Comparison of ENCODE assay signal across 24 cellular contexts in the genomic region with DNA sequence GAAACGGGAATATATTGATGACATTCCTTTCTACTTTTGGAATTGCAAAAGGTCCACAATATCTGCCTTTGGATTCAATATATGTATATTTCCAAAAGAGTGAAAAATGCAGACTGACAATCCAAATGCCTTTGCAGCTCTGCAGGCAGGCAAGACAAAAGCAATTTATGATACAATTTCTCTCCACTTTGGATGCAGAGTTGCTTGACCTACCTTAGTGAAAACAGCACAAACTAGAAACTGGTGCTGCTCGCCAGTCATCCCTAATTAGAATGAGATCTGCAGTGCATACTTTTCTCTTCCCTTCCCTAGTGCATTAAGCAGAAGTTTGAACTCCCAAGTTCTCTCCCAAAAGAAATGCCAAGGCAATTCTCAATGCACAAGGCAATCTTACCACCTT. TPM values are rescaled to one million over a fixed set of nuclear protein-coding genes. Genes with fewer than 3 reads are reported as not detected.
DNase-seq lines count a peak whose midpoint lies in the region; ATAC-seq and TF ChIP-seq lines count a peak whose summit lies in the region.
"Had no signal": no experiment of that assay in that cellular context is flagged by ENCODE, and none has a peak within 500 bp of the region (broad histone marks: within the 10 kb centered on the region; RNA-seq: fewer than 3 reads in every experiment).

No MANE protein-coding gene starts in this region.

- peaks cover 32% of the 10 kb centered on the region for H3K36me3 Mint-ChIP-seq in activated CD8-positive, alpha-beta memory T cell treated with anti-CD3 and anti-CD28 coated beads, Interleukin-2, amount 10 ng/mL, durations not matched to agents 7 days and 5 days
- H3K36me3 Mint-ChIP-seq in GM23338 (ENCODE audit: low read depth), result peaks cover 7% of the 10 kb centered on the region

- peaks cover 10% of the 10 kb centered on the region; the same call in 1 of the 2 replicates for H4K20me1 ChIP-seq in GM23338 (replicated peaks; ENCODE audit: insufficient read depth)

- no peaks in the 10 kb centered on the region for H3K9me3 Mint-ChIP-seq in activated CD8-positive, alpha-beta memory T cell treated with anti-CD3 and anti-CD28 coated beads, Interleukin-2, amount 10 ng/mL, durations not matched to agents 7 days and 5 days (ENCODE audit: low read depth)
- H3K9me3 Mint-ChIP-seq in GM23338, result no peaks in the 10 kb centered on the region
- H3K9me3 Mint-ChIP-seq: H9 had no signal

- no peak overlapping the region for H2AFZ ChIP-seq in GM23338

- no peaks in the 10 kb centered on the region for H3K27me3 Mint-ChIP-seq in activated CD8-positive, alpha-beta memory T cell treated with anti-CD3 and anti-CD28 coated beads, Interleukin-2, amount 10 ng/mL, durations not matched to agents 7 days and 5 days
- no peaks in the 10 kb centered on the region for H3K27me3 Mint-ChIP-seq in GM23338 (ENCODE audit: insufficient read depth, low read depth, poor library complexity)

- H3F3A ChIP-seq in GM23338 (replicated peaks; ENCODE audit: low read depth), result 0 out of 2 replicates have a peak, but pooled peaks cover 3% of the 10 kb centered on the region

- CTCF ChIA-PET in activated CD8-positive, alpha-beta memory T cell treated with anti-CD3 and anti-CD28 coated beads, Interleukin-2, amount 10 ng/mL, durations not matched to agents 7 days and 5 days (lab: Charles Lee), result interaction anchor here (1.2 to 1.8 kb wide), 2 partner anchors 20 to 25 kb away, joined by 4 read pairs; no protein-coding TSS in a partner anchor

- peak overlapping the region; percentile 38 for H3K27ac Mint-ChIP-seq in activated CD8-positive, alpha-beta memory T cell treated with anti-CD3 and anti-CD28 coated beads, Interleukin-2, amount 10 ng/mL, durations not matched to agents 7 days and 5 days
- H3K27ac Mint-ChIP-seq in GM23338, result no peak overlapping the region

- H3K4me2 ChIP-seq in GM23338, result no peak overlapping the region
- H3K4me2 ChIP-seq: BLaER1 had no signal

- H3K4me1 ChIP-seq in GM23338 (ENCODE audit: insufficient read depth), result no peaks in the 10 kb centered on the region

- no peak overlapping the region for H3K4me3 ChIP-seq in GM23338
- H3K4me3 ChIP-seq: BLaER1, coronary artery, upper lobe of right lung had no signal

- no peak for TF ChIP-seq CTCF in GM23338 (conservative IDR thresholded peaks at IDR 0.05; ENCODE audit: low read depth in 2 of 2)

- H3K9me2 ChIP-seq in GM23338 (ENCODE audit: insufficient read depth), result no peaks in the 10 kb centered on the region

- H3K27ac ChIP-seq in GM23338 (ENCODE audit: low read depth), result peak overlapping the region; percentile 14; the same call in 1 of the 2 replicates
- H3K27ac ChIP-seq: BLaER1, coronary artery, upper lobe of right lung had no signal

- DNase-seq in activated CD8-positive, alpha-beta memory T cell treated with anti-CD3 and anti-CD28 coated beads, Interleukin-2, amount 10 ng/mL, durations not matched to agents 7 days and 5 days, result no peak
- DNase-seq in activated CD8-positive, alpha-beta memory T cell treated with anti-CD3 and anti-CD28 coated beads for 24 hours, result no peak
- no peak for DNase-seq in GM23338 (ENCODE audit: low spot score)
- peak; percentile 57 for DNase-seq in cerebellar cortex (ENCODE audit: low spot score)
- DNase-seq in retina, result peak; percentile 5
- no peak for DNase-seq in NCI-H1105 treated with DMSO at 0.1 percent for 48 hours (lab: John Stamatoyannopoulos, UW)
- no peak for DNase-seq in DMS53 (lab: John Stamatoyannopoulos, UW)
- DNase-seq: ACHN; H9; Kasumi-1; kidney glomerular epithelial cell; mammary epithelial cell; MV-4-11; NCI-H1694 treated with DMSO at 0.1 percent for 48 hours; NCI-H2171; NCI-H510A treated with DMSO at 0.1 percent for 48 hours; NK-92 treated with Interleukin-12 subunit alpha and Interleukin-12 subunit beta, amount 100 ng/mL, for 24 hours; occipital lobe; SHP77 treated with DMSO at 0.1 percent for 48 hours; upper lobe of right lung had no signal

- no peaks in the 10 kb centered on the region for H3K79me2 ChIP-seq in GM23338 (replicated peaks; ENCODE audit: insufficient read depth)

- no peaks in the 10 kb centered on the region for H3K27me3 ChIP-seq in GM23338 (ENCODE audit: insufficient read depth)
- H3K27me3 ChIP-seq: BLaER1, upper lobe of right lung had no signal

- ATAC-seq in activated CD8-positive, alpha-beta memory T cell treated with anti-CD3 and anti-CD28 coated beads, Interleukin-2, amount 10 ng/mL, durations not matched to agents 7 days and 5 days, result no peak
- ATAC-seq in GM23338 (no peak), HG03196 (IDR thresholded peaks at IDR 0.05; ENCODE audit: unreplicated experiment) (no peak)
- ATAC-seq: Panc1, upper lobe of right lung had no signal

- H3K4me1 Mint-ChIP-seq in activated CD8-positive, alpha-beta memory T cell treated with anti-CD3 and anti-CD28 coated beads, Interleukin-2, amount 10 ng/mL, durations not matched to agents 7 days and 5 days, result peaks cover 39% of the 10 kb centered on the region
- H3K4me1 Mint-ChIP-seq in GM23338, result no peaks in the 10 kb centered on the region
- H3K4me1 Mint-ChIP-seq: H9 had no signal

- no peak overlapping the region for H3K4me3 Mint-ChIP-seq in activated CD8-positive, alpha-beta memory T cell treated with anti-CD3 and anti-CD28 coated beads, Interleukin-2, amount 10 ng/mL, durations not matched to agents 7 days and 5 days
- no peak overlapping the region for H3K4me3 Mint-ChIP-seq in GM23338
- H3K4me3 Mint-ChIP-seq: H9 had no signal

- H3K36me3 ChIP-seq in GM23338 (ENCODE audit: insufficient read depth), result peaks cover under 1% of the 10 kb centered on the region; the same call in 1 of the 2 replicates
- H3K36me3 ChIP-seq: upper lobe of right lung had no signal

TF ChIP-seq in GM23338, 12 proteins besides CTCF, POLR2A, EP300 and RAD21 (continues in another document):
- no peak for TF ChIP-seq NANOG (IDR thresholded peaks at IDR 0.05; ENCODE audit: borderline replicate concordance)
- TF ChIP-seq ETS1 (IDR thresholded peaks at IDR 0.05), result no peak
- no peak for TF ChIP-seq EZH2phosphoT487 (IDR thresholded peaks at IDR 0.05; ENCODE audit: unreplicated experiment)
- TF ChIP-seq STAT1 (IDR thresholded peaks at IDR 0.05; ENCODE audit: unreplicated experiment), result no peak
- no peak for TF ChIP-seq REST (IDR thresholded peaks at IDR 0.05; ENCODE audit: unreplicated experiment)
- no peak for TF ChIP-seq JUNB (IDR thresholded peaks at IDR 0.05; ENCODE audit: unreplicated experiment)

RNA-seq across cellular contexts. Expression of gene KIAA0319L, which starts 56.8 kb away (rescaled TPM):
- total RNA-seq in activated CD8-positive, alpha-beta memory T cell treated with anti-CD3 and anti-CD28 coated beads, Interleukin-2, amount 10 ng/mL, durations not matched to agents 7 days and 5 days, result 10 to 100 TPM; 36.0 to 45.7 TPM
- total RNA-seq in GM23338 (2014; rRNA removed; shearing (Covaris generic)), result 74.0 and 75.1 TPM in 2 replicates
- 25.6 and 27.2 TPM in 2 replicates for polyA plus RNA-seq in GM23338 (2016; fragmentation: Nextera tagmentation; extraction: Ambion mirVana)

RNA-seq across cellular contexts. Expression of gene NCDN, which starts 57.2 kb away (rescaled TPM):
- total RNA-seq in activated CD8-positive, alpha-beta memory T cell treated with anti-CD3 and anti-CD28 coated beads, Interleukin-2, amount 10 ng/mL, durations not matched to agents 7 days and 5 days, result 10 to 100 TPM; 20.1 to 31.7 TPM
- total RNA-seq in GM23338 (2014; rRNA removed; shearing (Covaris generic)), result 43.1 and 44.2 TPM in 2 replicates
- polyA plus RNA-seq in GM23338 (2016; fragmentation: Nextera tagmentation; extraction: Ambion mirVana), result 13.2 and 14.7 TPM in 2 replicates

Comparison
In these comparisons a context has a peak if more than half of its experiments do, and no peak if none do; other contexts are left out.
1. DNase-seq: peak in cerebellar cortex (single experiment) and retina (single experiment); none in activated CD8-positive, alpha-beta memory T cell treated with anti-CD3 and anti-CD28 coated beads, Interleukin-2, amount 10 ng/mL, durations not matched to agents 7 days and 5 days (single experiment), activated CD8-positive, alpha-beta memory T cell treated with anti-CD3 and anti-CD28 coated beads for 24 hours (single experiment), GM23338 (single experiment), NCI-H1105 treated with DMSO at 0.1 percent for 48 hours (single experiment) and DMS53 (single experiment).